Comparison of ENCODE assay signal across 24 cellular contexts in the genomic region with DNA sequence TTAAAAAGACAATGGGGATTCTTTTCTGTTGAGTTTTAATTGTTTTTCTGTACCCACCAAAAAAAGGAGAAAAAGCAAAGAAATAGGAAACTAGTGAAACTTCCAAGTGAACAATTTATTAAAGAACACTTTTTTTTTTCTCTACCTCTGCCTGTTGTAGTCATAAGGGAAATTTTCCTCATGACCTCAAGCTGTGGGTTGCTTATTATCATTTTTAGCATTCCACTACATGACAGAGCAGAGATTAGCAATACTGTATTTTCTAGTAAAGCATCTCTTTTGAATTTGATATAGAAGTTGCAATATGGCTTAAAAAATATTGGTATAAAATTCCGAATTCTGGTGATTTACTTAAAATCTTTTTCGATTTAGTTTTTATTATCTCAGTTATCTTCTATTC.
A peak's percentile ranks its signal among the peaks of the same experiment; 100 is the strongest.
DNase-seq lines count a peak whose midpoint lies in the region; ATAC-seq and TF ChIP-seq lines count a peak whose summit lies in the region.
"Had no signal": no experiment of that assay in that cellular context is flagged by ENCODE, and none has a peak within 500 bp of the region (broad histone marks: within the 10 kb centered on the region; RNA-seq: fewer than 3 reads in every experiment).

No MANE protein-coding gene starts in this region.

- intact Hi-C loops in spleen (cut with DNase I; ENCODE audit: low total_unique reads): no loop called here

- TF ChIP-seq CTCF in AG10803 (conservative IDR thresholded peaks at IDR 0.05; ENCODE audit: low read length): no peak
- TF ChIP-seq CTCF in retinal pigment epithelial cell (conservative IDR thresholded peaks at IDR 0.05; ENCODE audit: low read depth, low read length): no peak
- TF ChIP-seq CTCF in spleen (IDR thresholded peaks at IDR 0.05 in 8 of 11, conservative IDR thresholded peaks at IDR 0.05 in 3 of 11): no peak

- ATAC-seq in HG03095 (IDR thresholded peaks at IDR 0.05; ENCODE audit: unreplicated experiment): no peak
- ATAC-seq: GM23338, HCT116, HepG2, Panc1 had no signal

- H3K27ac ChIP-seq in spleen: no peak overlapping the region
- H3K27ac ChIP-seq: SK-N-MC had no signal

- no peaks in the 10 kb centered on the region for H3K27me3 ChIP-seq in spleen (replicated peaks in 1 of 7)
- H3K27me3 ChIP-seq: BE2C, MG63 had no signal

- WGBS in spleen, 5 donors: 77 to 87% (median 80%) methylated on average over 2 of the region's 2 CpGs

- peaks cover 0 to under 1% (median 0%) of the 10 kb centered on the region in 8 donors for H3K9me3 ChIP-seq in spleen
- H3K9me3 ChIP-seq: BE2C, MG63 had no signal

- peak; percentile 59 for DNase-seq in AG10803 (ENCODE audit: low read depth)
- peak; percentile 7 for DNase-seq in M059J (ENCODE audit: low read depth)
- peak; percentile 11 for DNase-seq in fibroblast of peridontal ligament (ENCODE audit: extremely low read depth)
- peak; percentile 34 for DNase-seq in retinal pigment epithelial cell (ENCODE audit: low read depth)
- no peak for DNase-seq in activated naive CD4-positive, alpha-beta T cell treated with anti-CD3 and anti-CD28 coated beads, Interleukin-2, amount 50 U/mL, for 16 hours
- no peak for DNase-seq in spleen
- no peak for DNase-seq in DMS 273 (lab: John Stamatoyannopoulos, UW; ENCODE audit: unreplicated experiment)
- DNase-seq: BE2C; Calu3; CD4-positive, alpha-beta T cell; DMS79; GDM1; MG63; NCI-H1092; NCI-H1694; NCI-H226; NCI-H524 treated with DMSO at 0.1 percent for 48 hours; Right ventricle myocardium superior had no signal

- no peaks in the 10 kb centered on the region for H3K4me1 ChIP-seq in spleen

- H3K36me3 ChIP-seq in spleen: no peaks in the 10 kb centered on the region
- H3K36me3 ChIP-seq: BE2C, MG63 had no signal

- no peak for TF ChIP-seq POLR2A in spleen (IDR thresholded peaks at IDR 0.05)

- H3K4me3 ChIP-seq in AG10803 (ENCODE audit: low read length) (no peak overlapping the region), retinal pigment epithelial cell (ENCODE audit: low read length) (no peak overlapping the region), spleen (no peak overlapping the region)
- H3K4me3 ChIP-seq: GM23338, MG63, SK-N-MC had no signal

Comparison
In these comparisons a context has a peak if more than half of its experiments do, and no peak if none do; other contexts are left out.
1. DNase-seq: peak in AG10803 (single experiment), M059J (single experiment), fibroblast of peridontal ligament (single experiment) and retinal pigment epithelial cell (single experiment); none in activated naive CD4-positive, alpha-beta T cell treated with anti-CD3 and anti-CD28 coated beads, Interleukin-2, amount 50 U/mL, for 16 hours (single experiment), spleen (single experiment) and DMS 273 (single experiment).